Comparison of ENCODE assay signal across 9 cellular contexts in the genomic region with DNA sequence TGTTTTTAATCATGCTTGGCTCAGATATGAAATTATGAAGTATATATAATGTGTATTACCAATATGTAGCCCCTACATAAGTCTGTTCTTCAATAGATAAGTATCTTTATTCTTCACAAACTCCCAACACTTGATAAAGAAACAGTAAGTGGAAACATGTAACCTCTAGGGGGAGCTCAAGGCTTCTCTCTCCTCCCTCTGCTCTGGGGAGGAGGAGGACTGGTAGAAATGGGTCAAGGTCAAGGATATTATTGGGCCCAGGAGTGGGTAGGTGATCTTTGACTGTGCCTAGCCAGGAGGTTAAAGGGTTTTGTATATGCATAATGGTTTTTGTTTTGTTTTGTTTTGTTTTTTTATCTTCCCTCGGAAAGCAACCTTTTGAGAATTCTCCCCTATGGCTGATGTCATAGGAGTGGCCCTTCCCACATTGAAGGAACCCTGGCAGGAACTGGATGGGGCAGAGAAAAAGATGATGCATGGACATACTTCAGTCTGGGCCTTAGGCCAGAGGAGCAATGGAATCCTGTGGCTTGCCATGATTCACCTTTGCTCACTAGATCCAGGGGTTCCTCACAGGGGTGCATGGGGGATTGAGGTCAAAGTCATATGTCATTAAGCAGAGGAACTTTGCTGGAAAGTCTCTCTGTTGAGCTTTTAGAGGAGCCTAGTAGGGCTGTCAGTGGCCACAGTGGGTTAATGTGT.
DNase-seq lines count a peak whose midpoint lies in the region; ATAC-seq, FAIRE-seq and TF ChIP-seq lines count a peak whose summit lies in the region.
"Had no signal": no experiment of that assay in that cellular context is flagged by ENCODE, and none has a peak within 500 bp of the region (broad histone marks: within the 10 kb centered on the region; RNA-seq: fewer than 3 reads in every experiment).

No MANE protein-coding gene starts in this region.

- peak overlapping the region; percentile 78 for H3K27ac Mint-ChIP-seq in activated naive CD4-positive, alpha-beta T cell treated with anti-CD3 and anti-CD28 coated beads, Interleukin-2, amount 50 U/mL, for 24 hours

- TF ChIP-seq POLR2A in GM12892 (IDR thresholded peaks at IDR 0.05; ENCODE audit: low read depth, low read length) (no peak), testis (IDR thresholded peaks at IDR 0.05) (no peak), vagina (IDR thresholded peaks at IDR 0.05) (no peak)

- peaks cover 36% of the 10 kb centered on the region for H3K4me1 Mint-ChIP-seq in activated naive CD4-positive, alpha-beta T cell treated with anti-CD3 and anti-CD28 coated beads, Interleukin-2, amount 50 U/mL, for 24 hours

- TF ChIP-seq CTCF in testis (IDR thresholded peaks at IDR 0.05) (peak; percentile 10 to 41 (median 39)), vagina (IDR thresholded peaks at IDR 0.05) (no peak)

- H3K4me3 ChIP-seq in testis (no peak overlapping the region), vagina (no peak overlapping the region)
- H3K4me3 ChIP-seq: SK-N-MC had no signal

- no peak overlapping the region for H3K4me3 Mint-ChIP-seq in activated naive CD4-positive, alpha-beta T cell treated with anti-CD3 and anti-CD28 coated beads, Interleukin-2, amount 50 U/mL, for 24 hours

- DNase-seq in CD1c-positive myeloid dendritic cell (ENCODE audit: extremely low spot score) (peak; percentile 46), GM12892 (ENCODE audit: insufficient read length) (no peak), NCI-H2196 treated with DMSO at 0.1 percent for 48 hours (lab: John Stamatoyannopoulos, UW; ENCODE audit: unreplicated experiment) (peak; percentile 8), iPS-NIHi7 (ENCODE audit: extremely low spot score) (peak; percentile 37), testis (no peak), vagina (ENCODE audit: extremely low spot score in 2 of 2) (no peak)

- H3K9me3 ChIP-seq in testis (no peaks in the 10 kb centered on the region), vagina (no peaks in the 10 kb centered on the region)

- H3K36me3 ChIP-seq in testis (ENCODE audit: low read depth, missing control alignments) (no peaks in the 10 kb centered on the region), vagina (no peaks in the 10 kb centered on the region)

- no peaks in the 10 kb centered on the region for H3K27me3 Mint-ChIP-seq in activated naive CD4-positive, alpha-beta T cell treated with anti-CD3 and anti-CD28 coated beads, Interleukin-2, amount 50 U/mL, for 24 hours

- H3K4me1 ChIP-seq in testis, result no peaks in the 10 kb centered on the region
- H3K4me1 ChIP-seq in vagina, result no peaks in the 10 kb centered on the region

- no peaks in the 10 kb centered on the region for H3K27me3 ChIP-seq in testis
- no peaks in the 10 kb centered on the region for H3K27me3 ChIP-seq in vagina

- no peak for ATAC-seq in GM21529 (IDR thresholded peaks at IDR 0.05; ENCODE audit: unreplicated experiment)

- WGBS in testis, 2 donors, result 44 to 100% methylated on average over 1 of the region's 1 CpG

- intact Hi-C loops in testis (cut with DNase I; ENCODE audit: low total_unique reads), result no loop called here
- intact Hi-C loops in vagina (cut with DNase I), result no loop called here

- no peaks in the 10 kb centered on the region for H3K9me3 Mint-ChIP-seq in activated naive CD4-positive, alpha-beta T cell treated with anti-CD3 and anti-CD28 coated beads, Interleukin-2, amount 50 U/mL, for 24 hours

- FAIRE-seq in GM12892 (lab: Jason Lieb, UNC), result peak; percentile 56

- H3K36me3 Mint-ChIP-seq in activated naive CD4-positive, alpha-beta T cell treated with anti-CD3 and anti-CD28 coated beads, Interleukin-2, amount 50 U/mL, for 24 hours, result peaks cover 1% of the 10 kb centered on the region

- H3K27ac ChIP-seq in testis (no peak overlapping the region), vagina (no peak overlapping the region)
- H3K27ac ChIP-seq: SK-N-MC had no signal

Comparison
In these comparisons a context has a peak if more than half of its experiments do, and no peak if none do; other contexts are left out.
1. DNase-seq: peak in CD1c-positive myeloid dendritic cell (single experiment), NCI-H2196 treated with DMSO at 0.1 percent for 48 hours (single experiment) and iPS-NIHi7 (single experiment); none in GM12892 (single experiment), testis (single experiment) and vagina (0 of 2).
2. CTCF ChIP-seq: peak in testis (3 of 3); none in vagina (0 of 3).